13 cellular contexts compared by ENCODE assay signal in genomic region chr1:206588492-206588891, GRCh38. TPM values are rescaled to one million over a fixed set of nuclear protein-coding genes. Genes with fewer than 3 reads are reported as not detected.
DNase-seq lines count a peak whose midpoint lies in the region; ATAC-seq and TF ChIP-seq lines count a peak whose summit lies in the region.
"Had no signal": no experiment of that assay in that cellular context is flagged by ENCODE, and none has a peak within 500 bp of the region (broad histone marks: within the 10 kb centered on the region; RNA-seq: fewer than 3 reads in every experiment).

No MANE protein-coding gene starts in this region.

- no peaks in the 10 kb centered on the region for H3K4me1 ChIP-seq in hepatocyte (ENCODE audit: insufficient read depth)

- H3K27me3 ChIP-seq in AG04450 (ENCODE audit: control insufficient read depth, insufficient read depth, low read length) = no peaks in the 10 kb centered on the region
- no peaks in the 10 kb centered on the region for H3K27me3 ChIP-seq in hepatocyte
- H3K27me3 ChIP-seq: BLaER1, upper lobe of left lung had no signal

- WGBS in hepatocyte (ENCODE audit: low lambda C conversion rate, missing lambda C conversion rate) = 84% methylated on average over 6 of the region's 6 CpGs

- DNase-seq in AG04450 (ENCODE audit: low read depth, low spot score) = no peak
- DNase-seq in RWPE1 (ENCODE audit: low spot score) = no peak
- DNase-seq in coronary artery (ENCODE audit: low spot score) = no peak
- peak; percentile 8 for DNase-seq in omental fat pad (ENCODE audit: low spot score)
- DNase-seq in hepatocyte (ENCODE audit: low spot score) = no peak
- DNase-seq: activated gamma-delta T cell, left colon, T-helper 9 cell had no signal

- H4K20me1 ChIP-seq in hepatocyte (ENCODE audit: insufficient read depth, poor library complexity, severe bottlenecking) = no peaks in the 10 kb centered on the region

- H3K79me2 ChIP-seq in hepatocyte = no peaks in the 10 kb centered on the region

- peak overlapping the region; percentile 77 for H3K27ac ChIP-seq in AG04450 (ENCODE audit: low read depth, low read length)
- peak overlapping the region; percentile 47 for H3K27ac ChIP-seq in RWPE1
- peak overlapping the region; percentile 0 to 9 for H3K27ac ChIP-seq in coronary artery
- H3K27ac ChIP-seq in hepatocyte = no peak overlapping the region
- H3K27ac ChIP-seq: BLaER1 had no signal

- TF ChIP-seq CTCF in AG04450 (IDR thresholded peaks at IDR 0.05; ENCODE audit: low read depth, low read length) = no peak
- TF ChIP-seq CTCF in RWPE1 (conservative IDR thresholded peaks at IDR 0.05; ENCODE audit: low read depth) = no peak
- no peak for TF ChIP-seq CTCF in coronary artery (IDR thresholded peaks at IDR 0.05)
- no peak for TF ChIP-seq CTCF in omental fat pad (IDR thresholded peaks at IDR 0.05)
- TF ChIP-seq CTCF in hepatocyte (IDR thresholded peaks at IDR 0.05; ENCODE audit: poor library complexity) = no peak

- no peaks in the 10 kb centered on the region for H3K36me3 ChIP-seq in hepatocyte (replicated peaks; ENCODE audit: insufficient read depth, low read depth)

- H3K4me3 ChIP-seq in AG04450 (ENCODE audit: low read depth, low read length) (no peak overlapping the region), coronary artery (no peak overlapping the region), hepatocyte (no peak overlapping the region)
- H3K4me3 ChIP-seq: BLaER1, upper lobe of left lung had no signal

- H2AFZ ChIP-seq in hepatocyte = no peak overlapping the region

- H3K4me2 ChIP-seq in hepatocyte = no peak overlapping the region
- H3K4me2 ChIP-seq: BLaER1 had no signal

- H3K9me3 ChIP-seq in AG04450 (ENCODE audit: control insufficient read depth, insufficient read depth, low read length) (no peaks in the 10 kb centered on the region), hepatocyte (ENCODE audit: low read depth) (no peaks in the 10 kb centered on the region)
- H3K9me3 ChIP-seq: BLaER1, upper lobe of left lung had no signal

- H3K9me2 ChIP-seq in hepatocyte (replicated peaks; ENCODE audit: insufficient read depth) = no peaks in the 10 kb centered on the region

- POLR2A ChIA-PET in AG04450 (lab: Yijun Ruan, JAX) = interaction anchor here (1.6 kb wide), 1 partner anchor 24 kb away, joined by 5 read pairs; the partner anchor contains the start of gene EIF2D
- POLR2A ChIA-PET in RWPE1 (lab: Yijun Ruan, JAX; ENCODE audit: low non-redundant PET) = no interaction called here

- CTCF ChIA-PET in AG04450 (lab: Charles Lee) = interaction anchor here (1.0 to 3.0 kb wide), 6 partner anchors 8 to 109 kb away, joined by 3 to 16 read pairs (median 8); no protein-coding TSS in a partner anchor
- CTCF ChIA-PET in RWPE1 (lab: Yijun Ruan, JAX) = interaction anchor here (0.8 to 2.9 kb wide), 5 partner anchors 43 to 161 kb away, joined by 3 to 19 read pairs (median 4); no protein-coding TSS in a partner anchor

- ATAC-seq in omental fat pad (ENCODE audit: low FRiP score) (no peak), HG02973 (IDR thresholded peaks at IDR 0.05; ENCODE audit: unreplicated experiment) (no peak), HG03469 (IDR thresholded peaks at IDR 0.05; ENCODE audit: unreplicated experiment) (no peak), HG03439 (IDR thresholded peaks at IDR 0.05; ENCODE audit: unreplicated experiment) (no peak)
- ATAC-seq: left colon had no signal

RNA-seq across cellular contexts. Expression of gene EIF2D, which starts 23.8 kb away (rescaled TPM):
- polyA plus RNA-seq in AG04450 (2011; rRNA removed) (71.8 and 74.0 TPM in 2 replicates), hepatocyte (25.7 and 27.7 TPM in 2 replicates)
- polyA minus RNA-seq in AG04450 (2011; rRNA and poly(A)+ RNA removed) = 43.8 and 45.5 TPM in 2 replicates
- total RNA-seq in omental fat pad (10 to 100 TPM; 38.4 to 55.8 (median 50.4) TPM), hepatocyte (30.1 and 40.4 TPM in 2 replicates)

RNA-seq across cellular contexts. Expression of gene DYRK3, which starts 46.8 kb away (rescaled TPM):
- 13.4 and 13.8 TPM in 2 replicates for polyA plus RNA-seq in AG04450 (2011; rRNA removed)
- 11.4 and 16.4 TPM in 2 replicates for polyA minus RNA-seq in AG04450 (2011; rRNA and poly(A)+ RNA removed)
- 10 to 100 TPM; 14.3 to 73.3 (median 39.4) TPM for total RNA-seq in omental fat pad
- 4.6 and 6.2 TPM in 2 replicates for total RNA-seq in hepatocyte
- 5.8 and 8.9 TPM in 2 replicates for polyA plus RNA-seq in hepatocyte
